Comparison of ENCODE assay signal across 1 cellular context in genomic region chr16:31078597-31079341, GRCh38.
TF ChIP-seq lines count a peak whose summit lies in the region.

No MANE protein-coding gene starts in this region.

TF ChIP-seq in SK-N-SH, 30 proteins besides CTCF, POLR2A, EP300 and RAD21:
- TF ChIP-seq USF2 (IDR thresholded peaks at IDR 0.05; ENCODE audit: borderline replicate concordance, low read depth, low read length) (no peak), SIN3A (IDR thresholded peaks at IDR 0.05; ENCODE audit: borderline replicate concordance, low read depth, low read length) (no peak), SMC3 (IDR thresholded peaks at IDR 0.05; ENCODE audit: low read depth, low read length) (no peak), JUND (IDR thresholded peaks at IDR 0.05) (no peak), YY1 (IDR thresholded peaks at IDR 0.05; ENCODE audit: low read depth) (no peak), MEF2A (IDR thresholded peaks at IDR 0.05; ENCODE audit: borderline replicate concordance, low read depth) (no peak), POLR2AphosphoS5 (IDR thresholded peaks at IDR 0.05; ENCODE audit: low read depth, low read length) (no peak), EZH2phosphoT487 (IDR thresholded peaks at IDR 0.05; ENCODE audit: borderline replicate concordance, low read depth) (no peak), GABPA (IDR thresholded peaks at IDR 0.05; ENCODE audit: low read depth) (no peak), MXI1 (IDR thresholded peaks at IDR 0.05; ENCODE audit: low read depth, low read length) (no peak), CHD2 (IDR thresholded peaks at IDR 0.05; ENCODE audit: low read length, partially characterized antibody) (no peak), FOSL2 (IDR thresholded peaks at IDR 0.05; ENCODE audit: borderline replicate concordance, low read depth) (no peak), RXRA (IDR thresholded peaks at IDR 0.05; ENCODE audit: borderline replicate concordance, low read depth) (no peak), PBX3 (IDR thresholded peaks at IDR 0.05) (no peak), MAX (IDR thresholded peaks at IDR 0.05; ENCODE audit: low read depth) (no peak), FOXJ3 (CRISPR knock-in tag; IDR thresholded peaks at IDR 0.05) (no peak), GATA2 (CRISPR knock-in tag; IDR thresholded peaks at IDR 0.05) (no peak)
- TF ChIP-seq, protein P1, sequence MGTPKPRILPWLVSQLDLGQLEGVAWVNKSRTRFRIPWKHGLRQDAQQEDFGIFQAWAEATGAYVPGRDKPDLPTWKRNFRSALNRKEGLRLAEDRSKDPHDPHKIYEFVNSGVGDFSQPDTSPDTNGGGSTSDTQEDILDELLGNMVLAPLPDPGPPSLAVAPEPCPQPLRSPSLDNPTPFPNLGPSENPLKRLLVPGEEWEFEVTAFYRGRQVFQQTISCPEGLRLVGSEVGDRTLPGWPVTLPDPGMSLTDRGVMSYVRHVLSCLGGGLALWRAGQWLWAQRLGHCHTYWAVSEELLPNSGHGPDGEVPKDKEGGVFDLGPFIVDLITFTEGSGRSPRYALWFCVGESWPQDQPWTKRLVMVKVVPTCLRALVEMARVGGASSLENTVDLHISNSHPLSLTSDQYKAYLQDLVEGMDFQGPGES (IDR thresholded peaks at IDR 0.05; ENCODE audit: low read depth, low read length): no peak
